In genomic region chr1:171313835-171314320, GRCh38 we compare ENCODE assay signal across 8 cellular contexts. TPM values are rescaled to one million over a fixed set of nuclear protein-coding genes. Genes with fewer than 3 reads are reported as not detected.
DNase-seq lines count a peak whose midpoint lies in the region; ATAC-seq and TF ChIP-seq lines count a peak whose summit lies in the region.

Gene FMO4 (plus strand): TSS chr1:171314183. CDS start chr1:171319826, 5,643 bp downstream.

- POLR2A ChIA-PET in PC-9 (lab: Charles Lee; ENCODE audit: unreplicated experiment), result interaction anchor here (0.5 kb wide), 2 partner anchors 23 to 383 kb away, joined by 4 to 6 read pairs; no protein-coding TSS in a partner anchor

- H3K27me3 Mint-ChIP-seq in activated T-cell treated with anti-CD3 and anti-CD28 coated beads, Interleukin-2, amount 50 U/mL, for 4 hours (ENCODE audit: low read depth), result no peaks in the 10 kb centered on the region
- H3K27me3 Mint-ChIP-seq in natural killer cell treated with Interleukin-12 subunit alpha and Interleukin-12 subunit beta and Interleukin-15 and Interleukin-18, amount 100 ng/mL, for 72 hours, result no peaks in the 10 kb centered on the region

- peak; percentile 73 for TF ChIP-seq CTCF in PC-9 (conservative IDR thresholded peaks at IDR 0.05)
- peak; percentile 74 to 84 for TF ChIP-seq CTCF in fibroblast of lung (conservative IDR thresholded peaks at IDR 0.05 in 1 of 2, IDR thresholded peaks at IDR 0.05 in 1 of 2; ENCODE audit: low read depth in 1 of 2, low read length in 2 of 2)

- H3K4me3 Mint-ChIP-seq in activated T-cell treated with anti-CD3 and anti-CD28 coated beads, Interleukin-2, amount 50 U/mL, for 4 hours, result peak within 1 kb of the TSS; percentile 75
- H3K4me3 Mint-ChIP-seq in natural killer cell treated with Interleukin-12 subunit alpha and Interleukin-12 subunit beta and Interleukin-15 and Interleukin-18, amount 100 ng/mL, for 72 hours, result peak within 1 kb of the TSS; percentile 78

- no peaks in the 10 kb centered on the region for H3K9me3 ChIP-seq in PC-9 (ENCODE audit: insufficient read depth, low read depth)
- no peaks in the 10 kb centered on the region for H3K9me3 ChIP-seq in fibroblast of lung (ENCODE audit: control insufficient read depth, insufficient read depth, low read depth, low read length)

- H4K20me1 ChIP-seq in PC-9 (ENCODE audit: insufficient read depth) (no peaks in the 10 kb centered on the region), fibroblast of lung (ENCODE audit: control insufficient read depth, extremely low read depth, insufficient read depth, low read length) (no peaks in the 10 kb centered on the region)

- H3K27me3 ChIP-seq in PC-9 (ENCODE audit: insufficient read depth, low read depth) (peaks cover 8% of the 10 kb centered on the region; the same call in 1 of the 2 replicates), fibroblast of lung (ENCODE audit: control insufficient read depth, insufficient read depth, low read length) (no peaks in the 10 kb centered on the region)

- H3K36me3 ChIP-seq in PC-9 (ENCODE audit: low read depth) (no peaks in the 10 kb centered on the region), fibroblast of lung (ENCODE audit: control insufficient read depth, insufficient read depth, low read length) (no peaks in the 10 kb centered on the region)

- CTCF ChIA-PET in PC-9 (lab: Charles Lee), result interaction anchor here (0.6 to 1.8 kb wide), 6 partner anchors 9 to 1385 kb away, joined by 3 to 10 read pairs (median 3); no protein-coding TSS in a partner anchor

- 0 out of 2 replicates have a peak within 1 kb of the TSS, but pooled peaks have one; percentile 34 for H2AFZ ChIP-seq in PC-9
- H2AFZ ChIP-seq in fibroblast of lung (ENCODE audit: low read length), result peak within 1 kb of the TSS; percentile 35

- peak within 1 kb of the TSS; percentile 7; the same call in 1 of the 2 replicates for H3K4me3 ChIP-seq in PC-9
- H3K4me3 ChIP-seq in fibroblast of lung (replicated peaks in 1 of 4; ENCODE audit: control extremely low read depth in 1 of 4, insufficient read depth in 1 of 4, low read depth in 3 of 4, low read length in 4 of 4), result peak within 1 kb of the TSS; percentile 1 to 66 (median 32)

- no peaks in the 10 kb centered on the region for H3K9me3 Mint-ChIP-seq in activated T-cell treated with anti-CD3 and anti-CD28 coated beads, Interleukin-2, amount 50 U/mL, for 4 hours
- H3K9me3 Mint-ChIP-seq in natural killer cell treated with Interleukin-12 subunit alpha and Interleukin-12 subunit beta and Interleukin-15 and Interleukin-18, amount 100 ng/mL, for 72 hours, result no peaks in the 10 kb centered on the region

- H3K9me2 ChIP-seq in PC-9 (ENCODE audit: insufficient read depth), result no peaks in the 10 kb centered on the region

- peak; percentile 100 for ATAC-seq in GM21737 (IDR thresholded peaks at IDR 0.05; ENCODE audit: unreplicated experiment)
- peak; percentile 100 for ATAC-seq in activated T-cell treated with anti-CD3 and anti-CD28 coated beads, Interleukin-2, amount 50 U/mL, for 4 hours
- peak; percentile 100 for ATAC-seq in natural killer cell treated with Interleukin-12 subunit alpha and Interleukin-12 subunit beta and Interleukin-15 and Interleukin-18, amount 100 ng/mL, for 72 hours

- peaks cover 7% of the 10 kb centered on the region for H3K36me3 Mint-ChIP-seq in activated T-cell treated with anti-CD3 and anti-CD28 coated beads, Interleukin-2, amount 50 U/mL, for 4 hours (ENCODE audit: insufficient read depth)
- H3K36me3 Mint-ChIP-seq in natural killer cell treated with Interleukin-12 subunit alpha and Interleukin-12 subunit beta and Interleukin-15 and Interleukin-18, amount 100 ng/mL, for 72 hours, result no peaks in the 10 kb centered on the region

- H3K27ac ChIP-seq in PC-9 (no peak within 1 kb of the TSS), fibroblast of lung (ENCODE audit: insufficient read depth, low read length) (peak within 1 kb of the TSS; percentile 5)

- intact Hi-C loops in PC-9 (cut with micrococcal nuclease; ENCODE audit: unreplicated experiment), result loop anchor here (10.0 kb wide), 1 partner anchor 171 kb away; the partner anchor contains the start of gene PRRC2C

- H3K4me1 ChIP-seq in PC-9 (replicated peaks; ENCODE audit: insufficient read depth) (no peaks in the 10 kb centered on the region), fibroblast of lung (ENCODE audit: control insufficient read depth, extremely low read depth, insufficient read depth, low read length) (no peaks in the 10 kb centered on the region)

- no TSS peak for BruUV-seq in PC-9 (replicated peaks; lab: Mats Ljungman, UMichigan)

- H3K4me1 Mint-ChIP-seq in activated T-cell treated with anti-CD3 and anti-CD28 coated beads, Interleukin-2, amount 50 U/mL, for 4 hours (ENCODE audit: low read depth), result peaks cover 20% of the 10 kb centered on the region
- peaks cover 11 to 12% of the 10 kb centered on the region in 2 donors for H3K4me1 Mint-ChIP-seq in natural killer cell treated with Interleukin-12 subunit alpha and Interleukin-12 subunit beta and Interleukin-15 and Interleukin-18, amount 100 ng/mL, for 72 hours (ENCODE audit: low read depth in 2 of 2)

- H3F3A ChIP-seq in PC-9 (ENCODE audit: insufficient read depth, low read depth), result peaks cover 8% of the 10 kb centered on the region; the same call in 1 of the 2 replicates

- H3K9ac ChIP-seq in fibroblast of lung (ENCODE audit: insufficient read depth, low read length), result no peak within 1 kb of the TSS

- H3K4me2 ChIP-seq in PC-9, result peak within 1 kb of the TSS; percentile 43; the same call in 1 of the 2 replicates
- H3K4me2 ChIP-seq in fibroblast of lung (ENCODE audit: extremely low read depth, insufficient read depth, low read length), result peak within 1 kb of the TSS; percentile 41

- DNase-seq in DMS79 treated with DMSO at 0.1 percent for 48 hours (lab: John Stamatoyannopoulos, UW) (peak; percentile 80), KG1 (lab: John Stamatoyannopoulos, UW) (peak; percentile 90), PC-9 (peak; percentile 62 to 85), fibroblast of lung (ENCODE audit: low read depth in 2 of 2) (peak; percentile 99 to 100)
- DNase-seq in activated T-cell treated with anti-CD3 and anti-CD28 coated beads, Interleukin-2, amount 50 U/mL, for 4 hours, result peak; percentile 69
- peak; percentile 90 for DNase-seq in natural killer cell treated with Interleukin-12 subunit alpha and Interleukin-12 subunit beta and Interleukin-15 and Interleukin-18, amount 100 ng/mL, for 72 hours (ENCODE audit: low spot score)
- peak; percentile 75 for DNase-seq in stimulated activated naive CD4-positive, alpha-beta T cell treated with Interleukin-2 at 50 U/mL for 16 hours (lab: John Stamatoyannopoulos, UW)

- H3K27ac Mint-ChIP-seq in natural killer cell treated with Interleukin-12 subunit alpha and Interleukin-12 subunit beta and Interleukin-15 and Interleukin-18, amount 100 ng/mL, for 72 hours, result peak within 1 kb of the TSS; percentile 84 to 93

- H3K79me2 ChIP-seq in PC-9 (ENCODE audit: low read depth) (no peaks in the 10 kb centered on the region), fibroblast of lung (ENCODE audit: control insufficient read depth, insufficient read depth, low read length) (no peaks in the 10 kb centered on the region)

RNA-seq across cellular contexts. Expression of gene FMO4, which starts in this region (rescaled TPM):
- total RNA-seq in PC-9 (2021) (0.28 and 0.61 TPM in 2 replicates), fibroblast of lung (4.6 and 7.3 TPM in 2 replicates)
- total RNA-seq in activated T-cell treated with anti-CD3 and anti-CD28 coated beads, Interleukin-2, amount 50 U/mL, for 4 hours, result 1 to 10 TPM in 2 of 3 donors, under 1 TPM in 1; 0.83 to 1.8 (median 1.3) TPM
- polyA plus RNA-seq in fibroblast of lung, result 1.5 and 5.5 TPM in 2 replicates
- polyA plus RNA-seq in fibroblast of lung (2012), result 1.0 and 2.1 TPM in 2 replicates
- polyA minus RNA-seq in fibroblast of lung (ENCODE audit: low replicate concordance), result not detected in 2 replicates
- 1 to 10 TPM; 1.5 to 3.8 TPM for total RNA-seq in natural killer cell treated with Interleukin-12 subunit alpha and Interleukin-12 subunit beta and Interleukin-15 and Interleukin-18, amount 100 ng/mL, for 72 hours

Comparison
In these comparisons a context has a peak if more than half of its experiments do, and no peak if none do; other contexts are left out.
1. Peak in DNase-seq, H3K4me3 ChIP-seq and H3K4me2 ChIP-seq in PC-9; RNA of the gene not detected or under 1 TPM.